10 cellular contexts compared by ENCODE assay signal in genomic region chr21:31729622-31730343, GRCh38. TPM values are rescaled to one million over a fixed set of nuclear protein-coding genes. Genes with fewer than 3 reads are reported as not detected.
A peak's percentile ranks its signal among the peaks of the same experiment; 100 is the strongest.
DNase-seq lines count a peak whose midpoint lies in the region; ATAC-seq, FAIRE-seq and TF ChIP-seq lines count a peak whose summit lies in the region.
"Had no signal": no experiment of that assay in that cellular context is flagged by ENCODE, and none has a peak within 500 bp of the region (broad histone marks: within the 10 kb centered on the region; RNA-seq: fewer than 3 reads in every experiment).

No MANE protein-coding gene starts in this region.

- in situ Hi-C loops in HepG2 (cut with HindIII; ENCODE audit: extremely low pct_ligation_motif_present, low pct_unique_long_range_greater_than_20kb): no loop called here

- H2AFZ ChIP-seq in HepG2 (ENCODE audit: low read length): no peak overlapping the region

- H3K9ac ChIP-seq in HepG2 (ENCODE audit: insufficient read depth, low read depth, low read length): peak overlapping the region; percentile 99

- FAIRE-seq in HepG2 (lab: Jason Lieb, UNC): peak; percentile 50
- FAIRE-seq: bronchial epithelial cell had no signal

- H4K20me1 ChIP-seq in HepG2 (ENCODE audit: insufficient read depth, low read length): peaks cover 58% of the 10 kb centered on the region

- H3K4me3 ChIP-seq in cardiac muscle cell (peak overlapping the region; percentile 80), ascending aorta (peak overlapping the region; percentile 93 to 99), HepG2 (replicated peaks in 1 of 3; ENCODE audit: insufficient read depth in 1 of 3, low read depth in 2 of 3, low read length in 3 of 3) (peak overlapping the region; percentile 96), upper lobe of left lung (peak overlapping the region in 3 of 4 donors; percentile 96 to 99 (median 97))

- TF ChIP-seq EP300 in HepG2 (IDR thresholded peaks at IDR 0.05; ENCODE audit: low read depth in 2 of 2, low read length in 2 of 2) (no peak), HepG2 (CRISPR knock-in tag; IDR thresholded peaks at IDR 0.05; ENCODE audit: borderline replicate concordance) (no peak), upper lobe of left lung (IDR thresholded peaks at IDR 0.05) (no peak)

- H3K36me3 ChIP-seq in cardiac muscle cell: no peaks in the 10 kb centered on the region
- no peaks in the 10 kb centered on the region for H3K36me3 ChIP-seq in ascending aorta
- H3K36me3 ChIP-seq in HepG2 (replicated peaks in 1 of 2; ENCODE audit: control insufficient read depth in 1 of 2, insufficient read depth in 2 of 2, low read length in 2 of 2): peaks cover 0 to 9% of the 10 kb centered on the region in 2 experiments; a peak in 1 of 5 replicates
- no peaks in the 10 kb centered on the region for H3K36me3 ChIP-seq in upper lobe of left lung

- no peak for TF ChIP-seq CTCF in cardiac muscle cell (IDR thresholded peaks at IDR 0.05; ENCODE audit: low read depth, low read length)
- no peak for TF ChIP-seq CTCF in ascending aorta (IDR thresholded peaks at IDR 0.05)
- no peak for TF ChIP-seq CTCF in HepG2 (CRISPR knock-in tag; IDR thresholded peaks at IDR 0.05)
- no peak for TF ChIP-seq CTCF in upper lobe of left lung (IDR thresholded peaks at IDR 0.05)

- peak overlapping the region; percentile 95 for H3K27ac ChIP-seq in cardiac muscle cell
- H3K27ac ChIP-seq in ascending aorta: no peak overlapping the region
- H3K27ac ChIP-seq in HepG2 (ENCODE audit: extremely low read length, insufficient read depth, low read length): no peak overlapping the region
- H3K27ac ChIP-seq in upper lobe of left lung: no peak overlapping the region

- TF ChIP-seq RAD21 in HepG2 (CRISPR knock-in tag; IDR thresholded peaks at IDR 0.05): no peak

- H3K4me1 ChIP-seq in cardiac muscle cell (ENCODE audit: low read depth) (peaks cover 33% of the 10 kb centered on the region), ascending aorta (peaks cover 4 to 35% of the 10 kb centered on the region in 2 donors), HepG2 (ENCODE audit: insufficient read depth, low read length) (peaks cover 60% of the 10 kb centered on the region), upper lobe of left lung (peaks cover 36 to 53% (median 40%) of the 10 kb centered on the region in 4 donors)

- DNase-seq in cardiac muscle cell (ENCODE audit: low read depth in 1 of 2, low spot score in 1 of 2): no peak
- DNase-seq in cardiac septum (ENCODE audit: low spot score): no peak
- no peak for DNase-seq in ascending aorta (ENCODE audit: low spot score in 2 of 2)
- no peak for DNase-seq in HepG2 (ENCODE audit: low spot score)
- no peak for DNase-seq in upper lobe of left lung
- no peak for DNase-seq in NCI-H128 (lab: John Stamatoyannopoulos, UW; ENCODE audit: unreplicated experiment)
- DNase-seq in DMS 273 treated with DMSO at 0.1 percent for 48 hours (lab: John Stamatoyannopoulos, UW): no peak
- DNase-seq in SIG-M5 treated with dmso at 0.1 percent for 504 hours (lab: John Stamatoyannopoulos, UW; ENCODE audit: unreplicated experiment): no peak
- DNase-seq: SW 1271 had no signal

- POLR2A ChIA-PET in HepG2 (lab: Yijun Ruan, JAX): interaction anchor here (1.4 kb wide), 1 partner anchor 8 kb away, joined by 3 read pairs; no protein-coding TSS in a partner anchor

- CTCF ChIA-PET in HepG2 (lab: Yijun Ruan, JAX; ENCODE audit: low intra/inter-chr PET ratio, low total read pairs): no interaction called here

- no peaks in the 10 kb centered on the region for H3K27me3 ChIP-seq in cardiac muscle cell
- H3K27me3 ChIP-seq in ascending aorta: no peaks in the 10 kb centered on the region
- no peaks in the 10 kb centered on the region; a peak in 1 of 5 replicates for H3K27me3 ChIP-seq in HepG2 (ENCODE audit: control insufficient read depth in 1 of 2, insufficient read depth in 2 of 2, low read length in 2 of 2)
- H3K27me3 ChIP-seq in upper lobe of left lung: no peaks in the 10 kb centered on the region

- WGBS in HepG2 (ENCODE audit: low lambda C conversion rate): 27% methylated on average over 4 of the region's 4 CpGs
- 51 to 56% methylated on average over 4 of the region's 4 CpGs for WGBS in upper lobe of left lung, 2 donors

- TSS peak; percentile 56 for BruUV-seq in HepG2 (replicated peaks; lab: Mats Ljungman, UMichigan)

- TF ChIP-seq POLR2A in HepG2 (IDR thresholded peaks at IDR 0.05; ENCODE audit: insufficient read depth in 1 of 2, low read depth in 2 of 2, low read length in 2 of 2) (no peak), upper lobe of left lung (IDR thresholded peaks at IDR 0.05) (no peak)

- ATAC-seq in HepG2 (no peak), upper lobe of left lung (ENCODE audit: low FRiP score in 2 of 2) (no peak)

- no peaks in the 10 kb centered on the region for H3K9me3 ChIP-seq in cardiac muscle cell (ENCODE audit: low read depth)
- no peaks in the 10 kb centered on the region for H3K9me3 ChIP-seq in ascending aorta
- H3K9me3 ChIP-seq in HepG2 (ENCODE audit: low read length): no peaks in the 10 kb centered on the region
- H3K9me3 ChIP-seq in upper lobe of left lung: no peaks in the 10 kb centered on the region

- intact Hi-C loops in cardiac septum (cut with DNase I) (loop anchor here (2.0 kb wide), 1 partner anchor 71 kb away; the partner anchor contains the start of gene SOD1), ascending aorta (cut with DNase I) (loop anchor here (5.0 to 10.0 kb wide), 4 partner anchors 525 to 1043 kb away; partner anchors contain the start of genes CFAP298 and PAXBP1), HepG2 (cut with micrococcal nuclease; ENCODE audit: unreplicated experiment) (loop anchor here (5.0 kb wide), 1 partner anchor 62 kb away; no protein-coding TSS in a partner anchor)

- peak overlapping the region; percentile 76 for H3K4me2 ChIP-seq in HepG2 (ENCODE audit: low read depth, low read length)

- peaks cover 69% of the 10 kb centered on the region for H3K79me2 ChIP-seq in HepG2 (ENCODE audit: insufficient read depth, low read length)

TF ChIP-seq in HepG2, 621 proteins besides CTCF, POLR2A, EP300 and RAD21:
- no peak for TF ChIP-seq ZNF333 (CRISPR knock-in tag; IDR thresholded peaks at IDR 0.05; ENCODE audit: borderline replicate concordance)
- TF ChIP-seq KDM3A (CRISPR knock-in tag; IDR thresholded peaks at IDR 0.05; ENCODE audit: low read depth): no peak
- no peak for TF ChIP-seq NRL (CRISPR knock-in tag; IDR thresholded peaks at IDR 0.05; ENCODE audit: borderline replicate concordance)
- no peak for TF ChIP-seq NFE2L2 (IDR thresholded peaks at IDR 0.05; ENCODE audit: low read length)
- TF ChIP-seq ZNF850 (CRISPR knock-in tag; conservative IDR thresholded peaks at IDR 0.05): no peak
- no peak for TF ChIP-seq CBX2 (IDR thresholded peaks at IDR 0.05; ENCODE audit: low read depth, low read length)
- TF ChIP-seq CBX2 (CRISPR knock-in tag; IDR thresholded peaks at IDR 0.05; ENCODE audit: low read depth): no peak
- no peak for TF ChIP-seq SALL2 (CRISPR knock-in tag; IDR thresholded peaks at IDR 0.05)
- TF ChIP-seq ASH2L (IDR thresholded peaks at IDR 0.05; ENCODE audit: insufficient read length, low read depth, low read length): no peak
- no peak for TF ChIP-seq NR2F6 (IDR thresholded peaks at IDR 0.05)
- no peak for TF ChIP-seq NR2F6 (CRISPR knock-in tag; IDR thresholded peaks at IDR 0.05)
- no peak for TF ChIP-seq ZNF552 (CRISPR knock-in tag; IDR thresholded peaks at IDR 0.05; ENCODE audit: borderline replicate concordance)
- no peak for TF ChIP-seq CC2D1A (CRISPR knock-in tag; IDR thresholded peaks at IDR 0.05)

RNA-seq across cellular contexts. Expression of gene SCAF4, which starts 2.1 kb away (rescaled TPM):
- total RNA-seq in cardiac muscle cell: 8.2 and 16.0 TPM in 2 replicates
- 28.6 and 40.9 TPM in 2 replicates for polyA plus RNA-seq in cardiac muscle cell
- total RNA-seq in cardiac septum: 20.6 TPM
- total RNA-seq in ascending aorta: 31.2 TPM
- 7.8 and 9.1 TPM in 2 replicates for total RNA-seq in HepG2 (2016; rRNA removed; fragmentation: Illumina TruSeq; extraction: Trizol)
- total RNA-seq in HepG2 (2016; cell fraction: cytosol; rRNA removed; fragmentation: Illumina TruSeq; extraction: Trizol; ENCODE audit: low read depth): 11.3 and 15.0 TPM in 2 replicates
- total RNA-seq in HepG2 (2016; cell fraction: insoluble cytoplasmic fraction; rRNA removed; fragmentation: Illumina TruSeq; extraction: Trizol): 6.5 and 9.5 TPM in 2 replicates
- 5.5 and 5.8 TPM in 2 replicates for total RNA-seq in HepG2 (2016; cell fraction: membrane; rRNA removed; fragmentation: Illumina TruSeq; extraction: Trizol)
- 31.8 and 33.5 TPM in 2 replicates for total RNA-seq in HepG2 (2016; cell fraction: nucleus; rRNA removed; fragmentation: Illumina TruSeq; extraction: Trizol)
- polyA plus RNA-seq in HepG2 (2011; rRNA removed): 11.1 and 11.5 TPM in 2 replicates
- 3.4 and 4.2 TPM in 2 replicates for polyA plus RNA-seq in HepG2 (2011; cell fraction: cytosol; rRNA removed)
- polyA plus RNA-seq in HepG2 (2011; cell fraction: nucleus; rRNA removed): 41.8 and 44.1 TPM in 2 replicates
- polyA plus RNA-seq in HepG2 (2012): 22.5 and 23.1 TPM in 2 replicates
- 0.96 and 1.1 TPM in 2 replicates for polyA plus RNA-seq in HepG2 (2016; cell fraction: cytosol; fragmentation: Illumina TruSeq; extraction: Trizol; ENCODE audit: low read depth)
- 16.6 and 22.3 TPM in 2 replicates for polyA plus RNA-seq in HepG2 (2016; cell fraction: insoluble cytoplasmic fraction; fragmentation: Illumina TruSeq; extraction: Trizol; ENCODE audit: low read depth)
- 2.3 and 2.9 TPM in 2 replicates for polyA plus RNA-seq in HepG2 (2016; cell fraction: membrane; fragmentation: Illumina TruSeq; extraction: Trizol; ENCODE audit: low read depth)
- 55.4 and 57.4 TPM in 2 replicates for polyA plus RNA-seq in HepG2 (2016; cell fraction: nucleus; fragmentation: Illumina TruSeq; extraction: Trizol; ENCODE audit: insufficient read depth, low read depth)
- 15.5 and 17.2 TPM in 2 replicates for polyA minus RNA-seq in HepG2 (2011; rRNA and poly(A)+ RNA removed; ENCODE audit: low replicate concordance)
- 8.9 and 9.3 TPM in 2 replicates for polyA minus RNA-seq in HepG2 (2011; cell fraction: cytosol; rRNA and poly(A)+ RNA removed)
- polyA minus RNA-seq in HepG2 (2011; cell fraction: nucleus; rRNA and poly(A)+ RNA removed): 113 and 114 TPM in 2 replicates
- total RNA-seq in upper lobe of left lung: 10 to 100 TPM; 21.3 to 36.7 (median 29.4) TPM
